In the genomic region with DNA sequence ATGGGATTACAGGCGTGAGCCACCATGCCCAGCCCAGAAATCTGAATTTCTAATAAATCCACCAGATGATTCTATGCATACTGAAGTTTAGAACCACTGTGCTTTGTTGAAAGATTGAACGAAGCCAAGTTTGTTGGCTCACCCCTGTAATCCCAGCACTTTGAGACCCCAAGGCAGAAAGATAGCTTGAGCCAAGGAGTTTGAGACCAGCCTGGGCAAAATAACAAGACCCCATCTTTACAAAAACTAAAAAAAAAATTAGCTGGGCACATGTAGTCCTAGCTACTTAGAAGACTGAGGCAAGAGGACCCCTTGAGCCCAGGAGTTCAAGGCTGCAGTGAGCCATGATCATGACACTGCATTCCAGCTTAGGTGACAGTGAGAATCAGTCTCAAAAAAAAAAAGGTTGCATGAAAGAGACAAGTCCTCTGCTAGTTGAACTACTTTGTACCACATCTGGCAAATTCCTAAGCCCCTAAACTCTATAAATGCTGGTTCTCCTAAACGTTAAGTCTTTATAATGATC, we compare ENCODE assay signal across 15 cellular contexts. TPM values are rescaled to one million over a fixed set of nuclear protein-coding genes. Genes with fewer than 3 reads are reported as not detected.
DNase-seq lines count a peak whose midpoint lies in the region; ATAC-seq and TF ChIP-seq lines count a peak whose summit lies in the region.
"Had no signal": no experiment of that assay in that cellular context is flagged by ENCODE, and none has a peak within 500 bp of the region (broad histone marks: within the 10 kb centered on the region; RNA-seq: fewer than 3 reads in every experiment).

No MANE protein-coding gene starts in this region.

- peaks cover 3% of the 10 kb centered on the region for H3K36me3 Mint-ChIP-seq in activated naive CD8-positive, alpha-beta T cell
- no peaks in the 10 kb centered on the region for H3K36me3 Mint-ChIP-seq in activated naive CD8-positive, alpha-beta T cell treated with anti-CD3 and anti-CD28 coated beads for 36 hours
- H3K36me3 Mint-ChIP-seq in CD8-positive, alpha-beta T cell = peaks cover 10% of the 10 kb centered on the region
- H3K36me3 Mint-ChIP-seq in endodermal cell (ENCODE audit: low read depth) = peaks cover 12% of the 10 kb centered on the region
- no peaks in the 10 kb centered on the region for H3K36me3 Mint-ChIP-seq in type B pancreatic cell

- WGBS in endodermal cell (ENCODE audit: insufficient coverage in 1 of 2, insufficient read length in 1 of 2), 2 experiments = 90 to 94% methylated on average over 3 of the region's 3 CpGs

- H3K36me3 ChIP-seq in CD8-positive, alpha-beta T cell (ENCODE audit: insufficient read depth, low read length) = no peaks in the 10 kb centered on the region
- H3K36me3 ChIP-seq in endodermal cell (ENCODE audit: control insufficient read depth, insufficient read depth, low read length) = peaks cover 6% of the 10 kb centered on the region
- H3K36me3 ChIP-seq: BE2C had no signal

- no peak for TF ChIP-seq CTCF in CD8-positive, alpha-beta T cell (IDR thresholded peaks at IDR 0.05)
- no peak for TF ChIP-seq CTCF in endodermal cell (conservative IDR thresholded peaks at IDR 0.05)
- no peak for TF ChIP-seq CTCF in type B pancreatic cell (conservative IDR thresholded peaks at IDR 0.05)

- peaks cover 36% of the 10 kb centered on the region for H3K4me1 Mint-ChIP-seq in activated naive CD8-positive, alpha-beta T cell (ENCODE audit: low read depth)
- H3K4me1 Mint-ChIP-seq in activated naive CD8-positive, alpha-beta T cell treated with anti-CD3 and anti-CD28 coated beads for 36 hours = peaks cover 45% of the 10 kb centered on the region
- peaks cover 37% of the 10 kb centered on the region for H3K4me1 Mint-ChIP-seq in CD8-positive, alpha-beta T cell (ENCODE audit: low read depth)
- H3K4me1 Mint-ChIP-seq in endodermal cell (peaks cover 76% of the 10 kb centered on the region), type B pancreatic cell (ENCODE audit: unreplicated experiment) (peaks cover 19% of the 10 kb centered on the region)

- H3K27me3 ChIP-seq in CD8-positive, alpha-beta T cell (ENCODE audit: insufficient read depth, low read length) = no peaks in the 10 kb centered on the region
- no peaks in the 10 kb centered on the region for H3K27me3 ChIP-seq in endodermal cell (ENCODE audit: control insufficient read depth, insufficient read depth, low read length, poor library complexity, severe bottlenecking)

- intact Hi-C loops in CD8-positive, alpha-beta T cell (cut with DNase I, micrococcal nuclease) = no loop called here

- CTCF ChIA-PET in CD8-positive, alpha-beta T cell (lab: Charles Lee) = interaction anchor here (6.6 kb wide), 1 partner anchor 25 kb away, joined by 40 read pairs; no protein-coding TSS in a partner anchor

- H3K27ac ChIP-seq in CD8-positive, alpha-beta T cell (ENCODE audit: low read depth, low read length) = no peak overlapping the region
- H3K27ac ChIP-seq in endodermal cell (ENCODE audit: low read depth, low read length) = no peak overlapping the region
- H3K27ac ChIP-seq: C4-2B had no signal

- no peak for DNase-seq in activated naive CD8-positive, alpha-beta T cell treated with anti-CD3 and anti-CD28 coated beads for 36 hours
- DNase-seq in CD8-positive, alpha-beta T cell = no peak
- no peak for DNase-seq in endodermal cell
- no peak for DNase-seq in type B pancreatic cell (ENCODE audit: extremely low spot score, unreplicated experiment)
- no peak for DNase-seq in stimulated activated CD4-positive, alpha-beta T cell treated with anti-CD3 and anti-CD28 coated beads, Interleukin-12 subunit alpha, Interleukin-12 subunit beta, amount 100 ng/mL, for 4 hours
- DNase-seq: BE2C, Calu3, DMS 273 treated with DMSO at 0.1 percent for 48 hours, GOT3, H9 had no signal

- H3K9me3 Mint-ChIP-seq in activated naive CD8-positive, alpha-beta T cell (ENCODE audit: low read depth) = no peaks in the 10 kb centered on the region
- no peaks in the 10 kb centered on the region for H3K9me3 Mint-ChIP-seq in activated naive CD8-positive, alpha-beta T cell treated with anti-CD3 and anti-CD28 coated beads for 36 hours
- no peaks in the 10 kb centered on the region for H3K9me3 Mint-ChIP-seq in CD8-positive, alpha-beta T cell
- H3K9me3 Mint-ChIP-seq in endodermal cell (no peaks in the 10 kb centered on the region), type B pancreatic cell (no peaks in the 10 kb centered on the region)
- H3K9me3 Mint-ChIP-seq: H9 had no signal

- ATAC-seq in CD8-positive, alpha-beta T cell = no peak
- no peak for ATAC-seq in GM19023 (IDR thresholded peaks at IDR 0.05; ENCODE audit: unreplicated experiment)

- no peak overlapping the region for H3K27ac Mint-ChIP-seq in activated naive CD8-positive, alpha-beta T cell
- H3K27ac Mint-ChIP-seq in activated naive CD8-positive, alpha-beta T cell treated with anti-CD3 and anti-CD28 coated beads for 36 hours = no peak overlapping the region
- H3K27ac Mint-ChIP-seq in CD8-positive, alpha-beta T cell = no peak overlapping the region
- H3K27ac Mint-ChIP-seq in endodermal cell (peak overlapping the region; percentile 75), type B pancreatic cell (no peak overlapping the region)

- H3K27me3 Mint-ChIP-seq in activated naive CD8-positive, alpha-beta T cell = no peaks in the 10 kb centered on the region
- no peaks in the 10 kb centered on the region for H3K27me3 Mint-ChIP-seq in activated naive CD8-positive, alpha-beta T cell treated with anti-CD3 and anti-CD28 coated beads for 36 hours
- H3K27me3 Mint-ChIP-seq in CD8-positive, alpha-beta T cell (ENCODE audit: low read depth) = no peaks in the 10 kb centered on the region
- H3K27me3 Mint-ChIP-seq in endodermal cell (ENCODE audit: insufficient read depth) (no peaks in the 10 kb centered on the region), type B pancreatic cell (peaks cover 42% of the 10 kb centered on the region)

- no peak overlapping the region for H3K4me3 ChIP-seq in CD8-positive, alpha-beta T cell (ENCODE audit: low read depth, low read length)
- H3K4me3 ChIP-seq in endodermal cell (ENCODE audit: low read length) = no peak overlapping the region

- no peak overlapping the region for H3K9ac ChIP-seq in endodermal cell (ENCODE audit: extremely low read depth, low read length, poor library complexity, severe bottlenecking)

- H3K9me3 ChIP-seq in CD8-positive, alpha-beta T cell (ENCODE audit: low read length) = no peaks in the 10 kb centered on the region
- no peaks in the 10 kb centered on the region for H3K9me3 ChIP-seq in endodermal cell (ENCODE audit: control insufficient read depth, low read length)
- H3K9me3 ChIP-seq: BE2C had no signal

- peaks cover 22% of the 10 kb centered on the region for H3K4me1 ChIP-seq in CD8-positive, alpha-beta T cell (ENCODE audit: insufficient read depth, low read length)
- H3K4me1 ChIP-seq in endodermal cell (ENCODE audit: control insufficient read depth, insufficient read depth, low read length) = peaks cover 30% of the 10 kb centered on the region
- H3K4me1 ChIP-seq: BE2C had no signal

- peak overlapping the region; percentile 20 for H3K4me3 Mint-ChIP-seq in activated naive CD8-positive, alpha-beta T cell
- H3K4me3 Mint-ChIP-seq in activated naive CD8-positive, alpha-beta T cell treated with anti-CD3 and anti-CD28 coated beads for 36 hours = no peak overlapping the region
- peak overlapping the region; percentile 30 for H3K4me3 Mint-ChIP-seq in CD8-positive, alpha-beta T cell
- H3K4me3 Mint-ChIP-seq in endodermal cell (peak overlapping the region; percentile 91), type B pancreatic cell (peak overlapping the region; percentile 25)

- POLR2A ChIA-PET in CD8-positive, alpha-beta T cell (lab: Charles Lee) = interaction anchor here (0.7 to 3.1 kb wide), 2 partner anchors 7 to 605 kb away, joined by 3 to 30 read pairs; partner anchors contain the start of gene DAD1

RNA-seq across cellular contexts. Expression of gene ABHD4, which starts 1.7 kb away (rescaled TPM):
- total RNA-seq in activated naive CD8-positive, alpha-beta T cell treated with anti-CD3 and anti-CD28 coated beads for 36 hours = 1 to 10 TPM; 8.2 to 8.7 TPM
- 1 to 10 TPM; 7.9 to 8.3 TPM for total RNA-seq in CD8-positive, alpha-beta T cell
- total RNA-seq in endodermal cell (10 to 100 TPM; 68.3 to 77.7 TPM), type B pancreatic cell (ENCODE audit: low replicate concordance) (34.1 and 71.0 TPM in 2 replicates)
- 18.7 TPM for polyA plus RNA-seq in endodermal cell (2013, experiment 1 of 2)
- 15.9 TPM for polyA plus RNA-seq in endodermal cell (2013, experiment 2 of 2)

RNA-seq across cellular contexts. Expression of gene DAD1, which starts 7.4 kb away (rescaled TPM):
- 100 to 1,000 TPM; 197 to 208 TPM for total RNA-seq in activated naive CD8-positive, alpha-beta T cell treated with anti-CD3 and anti-CD28 coated beads for 36 hours
- total RNA-seq in CD8-positive, alpha-beta T cell = 10 to 100 TPM; 27.2 to 35.6 TPM
- 100 to 1,000 TPM; 176 to 193 TPM for total RNA-seq in endodermal cell
- polyA plus RNA-seq in endodermal cell (2013, experiment 1 of 2) = 241 TPM
- polyA plus RNA-seq in endodermal cell (2013, experiment 2 of 2) = 234 TPM
- total RNA-seq in type B pancreatic cell (ENCODE audit: low replicate concordance) = 191 and 228 TPM in 2 replicates

RNA-seq across cellular contexts. Expression of gene OR6J1, which starts 47.7 kb away (rescaled TPM):
- not detected for total RNA-seq in activated naive CD8-positive, alpha-beta T cell treated with anti-CD3 and anti-CD28 coated beads for 36 hours
- not detected for total RNA-seq in CD8-positive, alpha-beta T cell
- not detected for total RNA-seq in endodermal cell
- polyA plus RNA-seq in endodermal cell (2013, experiment 1 of 2) = not detected
- polyA plus RNA-seq in endodermal cell (2013, experiment 2 of 2) = not detected
- total RNA-seq in type B pancreatic cell (ENCODE audit: low replicate concordance) = not detected in 2 replicates
- total RNA-seq: Calu3, Daoy, H9, HT1080 had no signal
